1 cellular context compared by ENCODE assay signal in the genomic region with DNA sequence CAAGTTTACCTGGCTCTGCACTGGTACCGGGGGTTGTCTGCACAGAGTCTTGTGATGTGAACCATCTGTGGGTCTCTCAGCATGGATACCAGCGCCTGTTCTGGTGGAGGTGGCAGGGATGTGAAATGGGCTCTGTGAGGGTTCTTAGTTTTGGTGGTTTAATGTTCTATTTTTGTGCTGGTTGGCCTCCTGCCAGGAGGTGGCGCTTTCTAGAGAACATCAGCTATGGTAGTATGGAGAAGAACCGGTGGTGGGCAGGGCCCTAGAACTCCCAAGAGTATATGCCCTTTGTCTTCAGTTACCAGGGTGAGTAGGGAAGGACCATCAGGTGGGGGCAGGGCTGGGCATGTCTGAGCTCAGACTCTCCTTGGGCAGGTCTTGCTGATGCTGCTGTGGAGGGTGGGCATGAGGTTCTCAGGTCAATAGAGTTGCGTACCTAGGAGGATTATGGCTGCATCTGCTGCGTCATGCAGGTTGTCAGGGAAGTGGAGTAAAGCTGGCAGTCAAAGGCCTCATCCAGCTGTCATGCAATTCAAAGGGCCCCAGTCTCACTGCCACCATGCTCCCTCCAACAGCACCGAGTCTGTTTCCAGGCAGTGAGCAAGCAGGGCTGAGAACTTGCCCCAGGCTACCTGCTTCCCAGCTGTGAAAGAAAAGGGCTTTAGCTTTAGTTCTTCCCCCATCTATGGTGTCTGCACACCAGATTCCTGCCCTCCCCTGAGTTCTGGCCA.
TF ChIP-seq lines count a peak whose summit lies in the region.

No MANE protein-coding gene starts in this region.

TF ChIP-seq in HepG2, 621 proteins besides CTCF, POLR2A, EP300 and RAD21 (continued from another document):
- TF ChIP-seq, protein P1, sequence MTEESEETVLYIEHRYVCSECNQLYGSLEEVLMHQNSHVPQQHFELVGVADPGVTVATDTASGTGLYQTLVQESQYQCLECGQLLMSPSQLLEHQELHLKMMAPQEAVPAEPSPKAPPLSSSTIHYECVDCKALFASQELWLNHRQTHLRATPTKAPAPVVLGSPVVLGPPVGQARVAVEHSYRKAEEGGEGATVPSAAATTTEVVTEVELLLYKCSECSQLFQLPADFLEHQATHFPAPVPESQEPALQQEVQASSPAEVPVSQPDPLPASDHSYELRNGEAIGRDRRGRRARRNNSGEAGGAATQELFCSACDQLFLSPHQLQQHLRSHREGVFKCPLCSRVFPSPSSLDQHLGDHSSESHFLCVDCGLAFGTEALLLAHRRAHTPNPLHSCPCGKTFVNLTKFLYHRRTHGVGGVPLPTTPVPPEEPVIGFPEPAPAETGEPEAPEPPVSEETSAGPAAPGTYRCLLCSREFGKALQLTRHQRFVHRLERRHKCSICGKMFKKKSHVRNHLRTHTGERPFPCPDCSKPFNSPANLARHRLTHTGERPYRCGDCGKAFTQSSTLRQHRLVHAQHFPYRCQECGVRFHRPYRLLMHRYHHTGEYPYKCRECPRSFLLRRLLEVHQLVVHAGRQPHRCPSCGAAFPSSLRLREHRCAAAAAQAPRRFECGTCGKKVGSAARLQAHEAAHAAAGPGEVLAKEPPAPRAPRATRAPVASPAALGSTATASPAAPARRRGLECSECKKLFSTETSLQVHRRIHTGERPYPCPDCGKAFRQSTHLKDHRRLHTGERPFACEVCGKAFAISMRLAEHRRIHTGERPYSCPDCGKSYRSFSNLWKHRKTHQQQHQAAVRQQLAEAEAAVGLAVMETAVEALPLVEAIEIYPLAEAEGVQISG (CRISPR knock-in tag; IDR thresholded peaks at IDR 0.05): peak; percentile 64
TF ChIP-seq in HepG2: peak in this region for 1.
